Comparison of ENCODE assay signal across 16 cellular contexts in the genomic region with DNA sequence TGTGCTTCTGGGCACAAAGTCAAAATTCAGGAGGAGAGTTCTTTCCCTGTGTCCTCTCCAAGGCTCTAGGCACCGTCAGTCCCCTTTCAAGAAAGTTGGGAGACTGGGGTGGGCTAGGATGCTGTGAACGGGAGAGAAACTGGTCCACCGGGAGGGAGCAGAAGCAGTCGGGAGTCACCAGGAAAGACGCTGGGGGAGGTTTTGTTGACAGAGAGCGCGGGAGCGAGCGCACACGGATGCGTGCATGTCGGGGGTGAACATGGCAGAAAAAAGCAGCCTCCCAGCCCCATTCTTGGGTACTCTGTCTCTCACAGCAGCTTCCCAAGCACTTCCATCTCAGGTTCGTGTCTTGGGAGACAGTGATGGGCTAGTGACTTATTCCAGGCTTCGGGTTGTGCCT.
DNase-seq lines count a peak whose midpoint lies in the region; ATAC-seq lines count a peak whose summit lies in the region.
"Had no signal": no experiment of that assay in that cellular context is flagged by ENCODE, and none has a peak within 500 bp of the region (broad histone marks: within the 10 kb centered on the region; RNA-seq: fewer than 3 reads in every experiment).

No MANE protein-coding gene starts in this region.

- H3K27me3 ChIP-seq in H7 (ENCODE audit: control insufficient read depth, insufficient read depth, low read length): peaks cover 2% of the 10 kb centered on the region
- H3K27me3 ChIP-seq in iPS-15b (ENCODE audit: control insufficient read depth, insufficient read depth, low read length): peaks cover 4% of the 10 kb centered on the region
- H3K27me3 ChIP-seq in neuronal stem cell (ENCODE audit: control insufficient read depth in 3 of 3, insufficient read depth in 3 of 3, low read depth in 1 of 3, low read length in 3 of 3): peaks cover 0 to 3% (median 2%) of the 10 kb centered on the region in 3 experiments
- H3K27me3 ChIP-seq: BLaER1 had no signal

- no peaks in the 10 kb centered on the region for H3K79me1 ChIP-seq in neuronal stem cell (ENCODE audit: low read depth, low read length)

- H3K4me1 ChIP-seq in iPS-15b (ENCODE audit: control insufficient read depth, insufficient read depth, low read length) (peaks cover 2% of the 10 kb centered on the region), neuronal stem cell (ENCODE audit: control insufficient read depth in 2 of 2, insufficient read depth in 1 of 2, low read depth in 1 of 2, low read length in 2 of 2) (peaks cover 0 to 14% of the 10 kb centered on the region in 2 donors)

- H4K91ac ChIP-seq in neuronal stem cell (ENCODE audit: low read depth, low read length, poor library complexity): no peak overlapping the region

- no peak overlapping the region for H2BK12ac ChIP-seq in neuronal stem cell (ENCODE audit: low read length)

- no peak overlapping the region for H3K23ac ChIP-seq in neuronal stem cell (ENCODE audit: low read depth, low read length, poor library complexity)

- no peak overlapping the region for H3K4ac ChIP-seq in neuronal stem cell (ENCODE audit: low read length)

- H2BK120ac ChIP-seq in neuronal stem cell (ENCODE audit: low read depth, low read length): no peak overlapping the region

- H2BK5ac ChIP-seq in neuronal stem cell (ENCODE audit: low read length): no peak overlapping the region

- no peak overlapping the region for H3K27ac ChIP-seq in neuronal stem cell (replicated peaks; ENCODE audit: low read length)
- H3K27ac ChIP-seq: BLaER1 had no signal

- no peak overlapping the region for H4K8ac ChIP-seq in neuronal stem cell (ENCODE audit: low read depth, low read length)

- H3K9me3 ChIP-seq in iPS-15b (ENCODE audit: control insufficient read depth, insufficient read depth, low read length) (no peaks in the 10 kb centered on the region), neuronal stem cell (replicated peaks in 1 of 2; ENCODE audit: control insufficient read depth in 2 of 2, insufficient read depth in 1 of 2, low read depth in 1 of 2, low read length in 2 of 2) (no peaks in the 10 kb centered on the region)

- no peak overlapping the region for H2AFZ ChIP-seq in neuronal stem cell (ENCODE audit: low read length)

- no peak for ATAC-seq in HG02973 (IDR thresholded peaks at IDR 0.05; ENCODE audit: unreplicated experiment)
- ATAC-seq: GM12878 had no signal

- H3K9ac ChIP-seq in iPS-15b (ENCODE audit: low read depth, low read length) (no peak overlapping the region), neuronal stem cell (ENCODE audit: low read depth, low read length, poor library complexity) (no peak overlapping the region)
- H3K9ac ChIP-seq: BLaER1 had no signal

- no CpG with 5 or more reads among the region's 14 CpGs for WGBS in neuronal stem cell (ENCODE audit: extremely low coverage in 2 of 2, insufficient read length in 2 of 2, insufficient replicate concordance in 1 of 2), 2 donors

- H3K36me3 ChIP-seq in H7 (replicated peaks; ENCODE audit: control insufficient read depth, insufficient read depth, low read length) (no peaks in the 10 kb centered on the region), iPS-15b (ENCODE audit: control insufficient read depth, insufficient read depth, low read length) (no peaks in the 10 kb centered on the region), neuronal stem cell (replicated peaks in 1 of 2; ENCODE audit: control insufficient read depth in 2 of 2, insufficient read depth in 2 of 2, low read length in 2 of 2) (no peaks in the 10 kb centered on the region)
- H3K36me3 ChIP-seq: BLaER1 had no signal

- H3K18ac ChIP-seq in neuronal stem cell (ENCODE audit: low read length): peak overlapping the region; percentile 35

- no peak overlapping the region for H2BK15ac ChIP-seq in neuronal stem cell (ENCODE audit: low read length)

- no peak overlapping the region for H3K4me2 ChIP-seq in neuronal stem cell (ENCODE audit: insufficient read depth, low read length, poor library complexity, severe bottlenecking)
- H3K4me2 ChIP-seq: BLaER1 had no signal

- H2AK5ac ChIP-seq in neuronal stem cell (ENCODE audit: low read depth, low read length): no peak overlapping the region

- no peak overlapping the region for H3K14ac ChIP-seq in neuronal stem cell (ENCODE audit: low read length)

- DNase-seq in ELF-1 (ENCODE audit: low read depth, low spot score) (peak; percentile 10), H7 (peak; percentile 73), neuronal stem cell (ENCODE audit: low spot score) (no peak), middle frontal gyrus (ENCODE audit: extremely low spot score, low spot score) (no peak), ureter (ENCODE audit: low spot score) (no peak)
- DNase-seq in activated naive CD4-positive, alpha-beta T cell treated with Interleukin-2 at 50 U/mL for 16 hours: no peak
- DNase-seq: 8988T; CD4-positive, alpha-beta memory T cell; DMS153; DMS79; HCEC 1CT; IMR-90 had no signal

- H3K4me3 ChIP-seq in H7 (ENCODE audit: insufficient read depth, low read depth, low read length) (peak overlapping the region; percentile 28; the same call in 1 of the 2 replicates), iPS-15b (ENCODE audit: low read depth, low read length) (peak overlapping the region; percentile 26), neuronal stem cell (ENCODE audit: low read length in 2 of 2) (no peak overlapping the region)
- H3K4me3 ChIP-seq: BLaER1, GM12878 had no signal

Comparison
In these comparisons a context has a peak if more than half of its experiments do, and no peak if none do; other contexts are left out.
1. DNase-seq: peak in ELF-1 (single experiment) and H7 (single experiment); none in neuronal stem cell (single experiment), activated naive CD4-positive, alpha-beta T cell treated with Interleukin-2 at 50 U/mL for 16 hours (single experiment), middle frontal gyrus (single experiment) and ureter (single experiment).
2. H3K4me3 ChIP-seq: peak in H7 (single experiment) and iPS-15b (single experiment); none in neuronal stem cell (0 of 2).